15 cellular contexts compared by ENCODE assay signal in the genomic region with DNA sequence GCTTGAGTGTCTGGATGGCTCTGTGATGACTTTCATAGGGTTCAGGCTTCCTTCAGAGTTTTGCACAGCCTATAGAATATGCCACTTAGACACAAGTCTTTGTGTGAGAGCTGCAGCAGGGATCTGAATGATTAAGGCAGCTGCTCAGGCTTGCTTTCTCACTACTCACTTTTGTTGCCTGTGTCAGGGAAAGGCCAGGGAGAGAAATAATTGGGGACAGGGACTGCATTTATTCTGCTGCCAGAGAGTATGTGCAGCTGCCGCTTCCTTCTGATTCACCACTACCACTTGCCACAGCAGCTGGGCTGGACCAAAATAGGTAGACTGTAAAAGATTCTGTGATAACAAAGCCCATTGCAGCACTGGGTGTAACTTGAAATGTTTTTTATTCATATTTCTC. TPM values are rescaled to one million over a fixed set of nuclear protein-coding genes. Genes with fewer than 3 reads are reported as not detected.
A peak's percentile ranks its signal among the peaks of the same experiment; 100 is the strongest.
DNase-seq lines count a peak whose midpoint lies in the region; ATAC-seq, FAIRE-seq and TF ChIP-seq lines count a peak whose summit lies in the region.
"Had no signal": no experiment of that assay in that cellular context is flagged by ENCODE, and none has a peak within 500 bp of the region (broad histone marks: within the 10 kb centered on the region; RNA-seq: fewer than 3 reads in every experiment).

No MANE protein-coding gene starts in this region.

- H4K5ac ChIP-seq in H1 (ENCODE audit: insufficient read length, low read depth, low read length), result no peak overlapping the region

- no peak overlapping the region for H3K4me3 ChIP-seq in Karpas-422 (ENCODE audit: low read length)
- no peak overlapping the region for H3K4me3 ChIP-seq in H1 (ENCODE audit: extremely low read depth in 1 of 4, insufficient read depth in 2 of 4, low read depth in 3 of 4, low read length in 4 of 4)
- no peak overlapping the region for H3K4me3 ChIP-seq in lower lobe of right lung
- H3K4me3 ChIP-seq: gastroesophageal sphincter, upper lobe of left lung had no signal

- no peak overlapping the region for H3K14ac ChIP-seq in H1 (ENCODE audit: insufficient read length)

- no peaks in the 10 kb centered on the region for H3K9me2 ChIP-seq in Karpas-422 (replicated peaks; ENCODE audit: insufficient read depth, low read length)

- H3K9me3 ChIP-seq in Karpas-422 (ENCODE audit: low read length) (peaks cover 5% of the 10 kb centered on the region; the same call in 1 of the 2 replicates), H1 (ENCODE audit: insufficient read depth in 2 of 2, low read depth in 1 of 2, low read length in 1 of 2) (no peaks in the 10 kb centered on the region), lower lobe of right lung (no peaks in the 10 kb centered on the region)
- H3K9me3 ChIP-seq: Caco-2, gastroesophageal sphincter, upper lobe of left lung had no signal

- H2BK120ac ChIP-seq in H1 (replicated peaks; ENCODE audit: low read depth, low read length), result no peak overlapping the region

- TF ChIP-seq RAD21 in H1 (IDR thresholded peaks at IDR 0.05 in 1 of 2, conservative IDR thresholded peaks at IDR 0.05 in 1 of 2; ENCODE audit: low read depth in 2 of 2, low read length in 2 of 2), result no peak

- no peak overlapping the region for H2BK15ac ChIP-seq in H1 (ENCODE audit: low read length)

- no peak overlapping the region for H3K4ac ChIP-seq in H1 (replicated peaks; ENCODE audit: insufficient read length, low read depth, low read length)

- no peak overlapping the region for H2AK5ac ChIP-seq in H1 (ENCODE audit: low read depth, low read length)

- POLR2A ChIA-PET in H1 (lab: Charles Lee; ENCODE audit: partially characterized antibody), result no interaction called here

- H2BK5ac ChIP-seq in H1 (ENCODE audit: low read depth, low read length), result no peak overlapping the region

- no peak overlapping the region for H4K91ac ChIP-seq in H1 (replicated peaks; ENCODE audit: insufficient read length, low read length)

- H3K79me2 ChIP-seq in Karpas-422 (ENCODE audit: low read length) (peaks cover 90% of the 10 kb centered on the region), H1 (ENCODE audit: control insufficient read depth in 1 of 2, insufficient read depth in 2 of 2, low read length in 2 of 2) (no peaks in the 10 kb centered on the region)

- no peak overlapping the region for H3K9ac ChIP-seq in Karpas-422 (ENCODE audit: low read length)
- no peak overlapping the region for H3K9ac ChIP-seq in H1 (replicated peaks in 1 of 4; ENCODE audit: extremely low read depth in 1 of 4, low read depth in 3 of 4, low read length in 3 of 4)

- H3K4me1 ChIP-seq in Karpas-422 (ENCODE audit: low read length), result peaks cover 22% of the 10 kb centered on the region
- no peaks in the 10 kb centered on the region for H3K4me1 ChIP-seq in H1 (replicated peaks in 1 of 4; ENCODE audit: control insufficient read depth in 3 of 4, insufficient read depth in 4 of 4, low read length in 3 of 4)
- H3K4me1 ChIP-seq in lower lobe of right lung, result no peaks in the 10 kb centered on the region
- H3K4me1 ChIP-seq: Caco-2, gastroesophageal sphincter, upper lobe of left lung had no signal

- H3K23me2 ChIP-seq in H1 (ENCODE audit: low read depth, low read length), result no peaks in the 10 kb centered on the region

- H3K79me1 ChIP-seq in H1 (ENCODE audit: low read depth, low read length), result no peaks in the 10 kb centered on the region

- H3K36me3 ChIP-seq in Karpas-422 (ENCODE audit: insufficient read depth, low read length), result peaks cover 9% of the 10 kb centered on the region
- no peaks in the 10 kb centered on the region for H3K36me3 ChIP-seq in H1 (ENCODE audit: control insufficient read depth in 2 of 4, insufficient read depth in 4 of 4, low read length in 3 of 4)
- no peaks in the 10 kb centered on the region for H3K36me3 ChIP-seq in lower lobe of right lung
- H3K36me3 ChIP-seq: gastroesophageal sphincter, upper lobe of left lung had no signal

- H2BK20ac ChIP-seq in H1 (ENCODE audit: low read length), result no peak overlapping the region

- FAIRE-seq in H1 (lab: Jason Lieb, UNC), result no peak

- H4K8ac ChIP-seq in H1 (ENCODE audit: extremely low read depth, insufficient read depth, low read length), result peak overlapping the region; percentile 29; the same call in 1 of the 2 replicates

- intact Hi-C loops in lower lobe of right lung (cut with DNase I), result no loop called here

- no peak for ATAC-seq in lower lobe of right lung
- ATAC-seq: gastroesophageal sphincter; natural killer cell treated with Interleukin-12 subunit alpha and Interleukin-12 subunit beta and Interleukin-15 and Interleukin-18, amount 100 ng/mL, for 72 hours; stimulated activated memory B cell treated with anti-CD40 and anti-IgM and Interleukin-4, amounts not matched to agents 10 μg/mL and 1 μg/mL and 100 μg/mL, for 72 hours had no signal

- H3K23ac ChIP-seq in H1 (ENCODE audit: insufficient read length), result no peak overlapping the region

- no peak for TF ChIP-seq CTCF in H1 (IDR thresholded peaks at IDR 0.05; ENCODE audit: control extremely low read depth in 1 of 3, insufficient read depth in 1 of 3, low read depth in 1 of 3, low read length in 3 of 3)
- no peak for TF ChIP-seq CTCF in lower lobe of right lung (IDR thresholded peaks at IDR 0.05)

- H3K27ac ChIP-seq in Karpas-422 (ENCODE audit: low read length), result peak overlapping the region; percentile 48
- no peak overlapping the region for H3K27ac ChIP-seq in H1 (ENCODE audit: low read depth, low read length)
- no peak overlapping the region for H3K27ac ChIP-seq in lower lobe of right lung
- H3K27ac ChIP-seq: gastroesophageal sphincter, upper lobe of left lung, VCaP had no signal

- no peak overlapping the region for H2BK12ac ChIP-seq in H1 (ENCODE audit: low read depth, low read length)

- CTCF ChIA-PET in H1 (lab: Charles Lee; ENCODE audit: partially characterized antibody), result interaction anchor here (0.6 kb wide), 1 partner anchor 352 kb away, joined by 3 read pairs; no protein-coding TSS in a partner anchor

- no peak overlapping the region for H3K4me2 ChIP-seq in Karpas-422 (ENCODE audit: low read depth, low read length, poor library complexity, severe bottlenecking)
- H3K4me2 ChIP-seq in H1 (ENCODE audit: insufficient read depth in 1 of 2, low read depth in 2 of 2, low read length in 2 of 2), result no peak overlapping the region

- H2AFZ ChIP-seq in Karpas-422 (ENCODE audit: low read length), result no peak overlapping the region
- no peak overlapping the region for H2AFZ ChIP-seq in H1 (ENCODE audit: low read length)

- peak; percentile 39 for DNase-seq in COR-L47 (lab: John Stamatoyannopoulos, UW)
- no peak for DNase-seq in Karpas-422
- DNase-seq in NCI-H2196 treated with DMSO at 0.1 percent for 48 hours (lab: John Stamatoyannopoulos, UW; ENCODE audit: unreplicated experiment), result peak; percentile 23
- no peak for DNase-seq in H1 (ENCODE audit: low read depth in 1 of 2, low spot score in 2 of 2)
- no peak for DNase-seq in glomerular visceral epithelial cell (ENCODE audit: extremely low spot score)
- DNase-seq in stimulated activated naive CD4-positive, alpha-beta T cell (lab: John Stamatoyannopoulos, UW), result no peak
- no peak for DNase-seq in EL
- DNase-seq in lower lobe of right lung, result no peak
- DNase-seq: Caco-2, NCI-H2107, upper lobe of left lung had no signal

- 80% methylated on average over 1 of the region's 1 CpG; no CpG with 5 or more reads in 1 of the 2 experiments for WGBS in H1 (ENCODE audit: extremely low coverage in 1 of 2, insufficient coverage in 1 of 2, insufficient read length in 1 of 2, insufficient replicate concordance in 2 of 2, low coverage in 1 of 2, low lambda C conversion rate in 2 of 2, missing lambda C conversion rate in 1 of 2), 2 experiments

- no peak for TF ChIP-seq POLR2A in H1 (IDR thresholded peaks at IDR 0.05; ENCODE audit: control extremely low read depth in 1 of 2, low read depth in 2 of 2, low read length in 2 of 2)

- H4K20me1 ChIP-seq in Karpas-422 (ENCODE audit: insufficient read depth, low read depth, low read length) (no peaks in the 10 kb centered on the region), H1 (replicated peaks in 1 of 2; ENCODE audit: control insufficient read depth in 1 of 2, insufficient read depth in 2 of 2, low read length in 2 of 2) (no peaks in the 10 kb centered on the region)

- TF ChIP-seq EP300 in H1 (IDR thresholded peaks at IDR 0.05; ENCODE audit: borderline replicate concordance in 1 of 2, low read depth in 2 of 2, low read length in 2 of 2), result no peak

- H3K27me3 ChIP-seq in Karpas-422 (ENCODE audit: low read length) (no peaks in the 10 kb centered on the region), H1 (replicated peaks in 1 of 4; ENCODE audit: control insufficient read depth in 3 of 4, extremely low read depth in 1 of 4, insufficient read depth in 3 of 4, low read length in 3 of 4) (no peaks in the 10 kb centered on the region), lower lobe of right lung (ENCODE audit: low read depth) (no peaks in the 10 kb centered on the region)
- H3K27me3 ChIP-seq: gastroesophageal sphincter, upper lobe of left lung had no signal

- H3K18ac ChIP-seq in H1 (ENCODE audit: extremely low read depth, low read length), result no peak overlapping the region

- no peak overlapping the region for H3K56ac ChIP-seq in H1 (replicated peaks; ENCODE audit: insufficient read length, low read depth, low read length)

TF ChIP-seq in H1, 55 proteins besides CTCF, POLR2A, EP300 and RAD21 (continues in another document):
- TF ChIP-seq POU5F1 (IDR thresholded peaks at IDR 0.05; ENCODE audit: low read depth, low read length), result no peak

RNA-seq across cellular contexts. Expression of a gene that starts 49.7 kb away (rescaled TPM):
- 30.5 and 31.3 TPM in 2 replicates for total RNA-seq in Karpas-422 (2014; rRNA removed; shearing (Covaris generic); ENCODE audit: low replicate concordance)
- 24.2 and 25.4 TPM in 2 replicates for total RNA-seq in H1 (2021; fragmentation: NEBNext Ultra II Directional; extraction: Animal tissue kit (Norgen Biotek cat#: 25700))
- 3.1 and 4.3 TPM in 2 replicates for polyA plus RNA-seq in H1 (2011; rRNA removed)
- 6.6 TPM for polyA plus RNA-seq in H1 (2011; cell fraction: cytosol; rRNA removed)
- polyA plus RNA-seq in H1 (2011; cell fraction: nucleus; rRNA removed), result 2.6 TPM
- 8.7 to 16.8 TPM (median 12.2 TPM) in 4 replicates for polyA plus RNA-seq in H1 (2012, experiment 1 of 2)
- polyA plus RNA-seq in H1 (2012, experiment 2 of 2), result 0.63 TPM
- polyA plus RNA-seq in H1 (2013, experiment 1 of 2), result 12.2 TPM
- 11.9 TPM for polyA plus RNA-seq in H1 (2013, experiment 2 of 2)
- 6.7 and 6.9 TPM in 2 replicates for polyA minus RNA-seq in H1 (2011; rRNA and poly(A)+ RNA removed)
- polyA minus RNA-seq in H1 (2011; cell fraction: cytosol; rRNA and poly(A)+ RNA removed), result 5.2 TPM
- 15.1 TPM for polyA minus RNA-seq in H1 (2011; cell fraction: nucleus; rRNA and poly(A)+ RNA removed)
- 10.6 TPM for total RNA-seq in lower lobe of right lung

RNA-seq across cellular contexts. Expression of a gene that starts 49.8 kb away (rescaled TPM):
- total RNA-seq in Karpas-422 (2014; rRNA removed; shearing (Covaris generic); ENCODE audit: low replicate concordance), result 96.8 and 141 TPM in 2 replicates
- 5.2 and 8.1 TPM in 2 replicates for total RNA-seq in H1 (2021; fragmentation: NEBNext Ultra II Directional; extraction: Animal tissue kit (Norgen Biotek cat#: 25700))
- polyA plus RNA-seq in H1 (2011; rRNA removed), result 5.1 and 9.8 TPM in 2 replicates
- polyA plus RNA-seq in H1 (2011; cell fraction: cytosol; rRNA removed), result 6.5 TPM
- 4.0 TPM for polyA plus RNA-seq in H1 (2011; cell fraction: nucleus; rRNA removed)
- polyA plus RNA-seq in H1 (2012, experiment 1 of 2), result 4.1 to 9.5 TPM (median 6.8 TPM) in 4 replicates
- polyA plus RNA-seq in H1 (2012, experiment 2 of 2), result 2.0 TPM
- 18.3 TPM for polyA plus RNA-seq in H1 (2013, experiment 1 of 2)
- polyA plus RNA-seq in H1 (2013, experiment 2 of 2), result 18.6 TPM
- polyA minus RNA-seq in H1 (2011; rRNA and poly(A)+ RNA removed), result 9.6 and 11.2 TPM in 2 replicates
- 2.9 TPM for polyA minus RNA-seq in H1 (2011; cell fraction: cytosol; rRNA and poly(A)+ RNA removed)
- polyA minus RNA-seq in H1 (2011; cell fraction: nucleus; rRNA and poly(A)+ RNA removed), result 29.1 TPM
- total RNA-seq in lower lobe of right lung, result 28.3 TPM

Comparison
In these comparisons a context has a peak if more than half of its experiments do, and no peak if none do; other contexts are left out.
1. DNase-seq: peak in COR-L47 (single experiment) and NCI-H2196 treated with DMSO at 0.1 percent for 48 hours (single experiment); none in Karpas-422 (single experiment), H1 (0 of 2), glomerular visceral epithelial cell (single experiment), stimulated activated naive CD4-positive, alpha-beta T cell (0 of 6), EL (single experiment) and lower lobe of right lung (single experiment).